1 cellular context compared by ENCODE assay signal in genomic region chr20:38129893-38130609, GRCh38.
TF ChIP-seq lines count a peak whose summit lies in the region.

No MANE protein-coding gene starts in this region.

TF ChIP-seq in WTC11, 78 proteins besides CTCF, POLR2A, EP300 and RAD21 (continued from another document):
- TF ChIP-seq JUN (CRISPR knock-in tag; IDR thresholded peaks at IDR 0.05) (no peak), NR2C2 (CRISPR knock-in tag; IDR thresholded peaks at IDR 0.05) (no peak), SMAD3 (CRISPR knock-in tag; IDR thresholded peaks at IDR 0.05; ENCODE audit: borderline replicate concordance) (no peak), OVOL2 (CRISPR knock-in tag; IDR thresholded peaks at IDR 0.05; ENCODE audit: borderline replicate concordance) (no peak), FOXP1 (CRISPR knock-in tag; IDR thresholded peaks at IDR 0.05; ENCODE audit: borderline replicate concordance) (no peak), ZNF219 (CRISPR knock-in tag; IDR thresholded peaks at IDR 0.05; ENCODE audit: borderline replicate concordance) (no peak), ZNF317 (CRISPR knock-in tag; IDR thresholded peaks at IDR 0.05; ENCODE audit: borderline replicate concordance, low read depth) (no peak), STAT6 (CRISPR knock-in tag; conservative IDR thresholded peaks at IDR 0.05; ENCODE audit: low read depth) (no peak), ETV6 (CRISPR knock-in tag; IDR thresholded peaks at IDR 0.05) (no peak), MYBL2 (CRISPR knock-in tag; IDR thresholded peaks at IDR 0.05) (no peak), ZNF416 (CRISPR knock-in tag; IDR thresholded peaks at IDR 0.05) (no peak)
- TF ChIP-seq, protein P1, sequence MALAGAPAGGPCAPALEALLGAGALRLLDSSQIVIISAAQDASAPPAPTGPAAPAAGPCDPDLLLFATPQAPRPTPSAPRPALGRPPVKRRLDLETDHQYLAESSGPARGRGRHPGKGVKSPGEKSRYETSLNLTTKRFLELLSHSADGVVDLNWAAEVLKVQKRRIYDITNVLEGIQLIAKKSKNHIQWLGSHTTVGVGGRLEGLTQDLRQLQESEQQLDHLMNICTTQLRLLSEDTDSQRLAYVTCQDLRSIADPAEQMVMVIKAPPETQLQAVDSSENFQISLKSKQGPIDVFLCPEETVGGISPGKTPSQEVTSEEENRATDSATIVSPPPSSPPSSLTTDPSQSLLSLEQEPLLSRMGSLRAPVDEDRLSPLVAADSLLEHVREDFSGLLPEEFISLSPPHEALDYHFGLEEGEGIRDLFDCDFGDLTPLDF (CRISPR knock-in tag; IDR thresholded peaks at IDR 0.05): no peak
- TF ChIP-seq, protein P2, sequence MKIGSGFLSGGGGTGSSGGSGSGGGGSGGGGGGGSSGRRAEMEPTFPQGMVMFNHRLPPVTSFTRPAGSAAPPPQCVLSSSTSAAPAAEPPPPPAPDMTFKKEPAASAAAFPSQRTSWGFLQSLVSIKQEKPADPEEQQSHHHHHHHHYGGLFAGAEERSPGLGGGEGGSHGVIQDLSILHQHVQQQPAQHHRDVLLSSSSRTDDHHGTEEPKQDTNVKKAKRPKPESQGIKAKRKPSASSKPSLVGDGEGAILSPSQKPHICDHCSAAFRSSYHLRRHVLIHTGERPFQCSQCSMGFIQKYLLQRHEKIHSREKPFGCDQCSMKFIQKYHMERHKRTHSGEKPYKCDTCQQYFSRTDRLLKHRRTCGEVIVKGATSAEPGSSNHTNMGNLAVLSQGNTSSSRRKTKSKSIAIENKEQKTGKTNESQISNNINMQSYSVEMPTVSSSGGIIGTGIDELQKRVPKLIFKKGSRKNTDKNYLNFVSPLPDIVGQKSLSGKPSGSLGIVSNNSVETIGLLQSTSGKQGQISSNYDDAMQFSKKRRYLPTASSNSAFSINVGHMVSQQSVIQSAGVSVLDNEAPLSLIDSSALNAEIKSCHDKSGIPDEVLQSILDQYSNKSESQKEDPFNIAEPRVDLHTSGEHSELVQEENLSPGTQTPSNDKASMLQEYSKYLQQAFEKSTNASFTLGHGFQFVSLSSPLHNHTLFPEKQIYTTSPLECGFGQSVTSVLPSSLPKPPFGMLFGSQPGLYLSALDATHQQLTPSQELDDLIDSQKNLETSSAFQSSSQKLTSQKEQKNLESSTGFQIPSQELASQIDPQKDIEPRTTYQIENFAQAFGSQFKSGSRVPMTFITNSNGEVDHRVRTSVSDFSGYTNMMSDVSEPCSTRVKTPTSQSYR (CRISPR knock-in tag; IDR thresholded peaks at IDR 0.05): no peak
- TF ChIP-seq, protein P3, sequence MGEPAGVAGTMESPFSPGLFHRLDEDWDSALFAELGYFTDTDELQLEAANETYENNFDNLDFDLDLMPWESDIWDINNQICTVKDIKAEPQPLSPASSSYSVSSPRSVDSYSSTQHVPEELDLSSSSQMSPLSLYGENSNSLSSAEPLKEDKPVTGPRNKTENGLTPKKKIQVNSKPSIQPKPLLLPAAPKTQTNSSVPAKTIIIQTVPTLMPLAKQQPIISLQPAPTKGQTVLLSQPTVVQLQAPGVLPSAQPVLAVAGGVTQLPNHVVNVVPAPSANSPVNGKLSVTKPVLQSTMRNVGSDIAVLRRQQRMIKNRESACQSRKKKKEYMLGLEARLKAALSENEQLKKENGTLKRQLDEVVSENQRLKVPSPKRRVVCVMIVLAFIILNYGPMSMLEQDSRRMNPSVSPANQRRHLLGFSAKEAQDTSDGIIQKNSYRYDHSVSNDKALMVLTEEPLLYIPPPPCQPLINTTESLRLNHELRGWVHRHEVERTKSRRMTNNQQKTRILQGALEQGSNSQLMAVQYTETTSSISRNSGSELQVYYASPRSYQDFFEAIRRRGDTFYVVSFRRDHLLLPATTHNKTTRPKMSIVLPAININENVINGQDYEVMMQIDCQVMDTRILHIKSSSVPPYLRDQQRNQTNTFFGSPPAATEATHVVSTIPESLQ (CRISPR knock-in tag; IDR thresholded peaks at IDR 0.05): no peak
TF ChIP-seq in WTC11: peak in this region for 0.
